Comparison of ENCODE assay signal across 19 cellular contexts in genomic region chr19:30386551-30387143, GRCh38. TPM values are rescaled to one million over a fixed set of nuclear protein-coding genes. Genes with fewer than 3 reads are reported as not detected.
DNase-seq lines count a peak whose midpoint lies in the region; ATAC-seq and TF ChIP-seq lines count a peak whose summit lies in the region.
"Had no signal": no experiment of that assay in that cellular context is flagged by ENCODE, and none has a peak within 500 bp of the region (broad histone marks: within the 10 kb centered on the region; RNA-seq: fewer than 3 reads in every experiment).

No MANE protein-coding gene starts in this region.

- peaks cover 43% of the 10 kb centered on the region for H3K4me1 ChIP-seq in BE2C
- H3K4me1 ChIP-seq: Caco-2 had no signal

- H3K27ac Mint-ChIP-seq in type B pancreatic cell = no peak overlapping the region
- no peak overlapping the region for H3K27ac Mint-ChIP-seq in WTC11
- H3K27ac Mint-ChIP-seq: CD4-positive, alpha-beta T cell; GM23338; HFFc6 had no signal

- H3K36me3 ChIP-seq in BE2C = no peaks in the 10 kb centered on the region

- H3K36me3 Mint-ChIP-seq in type B pancreatic cell (no peaks in the 10 kb centered on the region), WTC11 (no peaks in the 10 kb centered on the region)

- peak overlapping the region; percentile 26; the same call in 1 of the 2 replicates for H3K4me3 ChIP-seq in BE2C (ENCODE audit: low read depth, low read length)
- no peak overlapping the region for H3K4me3 ChIP-seq in dorsolateral prefrontal cortex
- H3K4me3 ChIP-seq: GM23338 had no signal

- POLR2A ChIA-PET in WTC11 (lab: Charles Lee) = no interaction called here

- no peak overlapping the region for H3K4me3 Mint-ChIP-seq in type B pancreatic cell
- no peak overlapping the region for H3K4me3 Mint-ChIP-seq in WTC11
- H3K4me3 Mint-ChIP-seq: CD4-positive, alpha-beta T cell; GM23338; HFFc6 had no signal

- no peak for TF ChIP-seq CTCF in BE2C (IDR thresholded peaks at IDR 0.05; ENCODE audit: low read depth, low read length)
- no peak for TF ChIP-seq CTCF in dorsolateral prefrontal cortex (IDR thresholded peaks at IDR 0.05 in 54 of 56, conservative IDR thresholded peaks at IDR 0.05 in 2 of 56; ENCODE audit: low read depth in 1 of 56, partially characterized antibody in 56 of 56)
- TF ChIP-seq CTCF in type B pancreatic cell (conservative IDR thresholded peaks at IDR 0.05) = no peak
- no peak for TF ChIP-seq CTCF in WTC11 (IDR thresholded peaks at IDR 0.05)

- H3K27ac ChIP-seq in dorsolateral prefrontal cortex = peak overlapping the region in 35 of 59 donors; percentile 1 to 81 (median 31)
- H3K27ac ChIP-seq: C4-2B, HL-60 had no signal

- peaks cover 35% of the 10 kb centered on the region for H3K27me3 Mint-ChIP-seq in type B pancreatic cell
- peaks cover 5% of the 10 kb centered on the region; the same call in 1 of the 2 replicates for H3K27me3 Mint-ChIP-seq in WTC11 (ENCODE audit: low read depth)

- DNase-seq in BE2C (peak; percentile 29), dorsolateral prefrontal cortex (no peak), mesenteric fat pad (ENCODE audit: low spot score) (peak; percentile 53), type B pancreatic cell (ENCODE audit: extremely low spot score, unreplicated experiment) (peak; percentile 13), NCI-H2171 treated with DMSO at 0.1 percent for 48 hours (lab: John Stamatoyannopoulos, UW) (no peak), WTC11 (ENCODE audit: low spot score) (no peak)
- DNase-seq: ACHN; Caco-2; CD4-positive, alpha-beta T cell; DMS153; GDM1; H7; HFFc6 had no signal

- no peaks in the 10 kb centered on the region for H3K9me3 Mint-ChIP-seq in type B pancreatic cell
- H3K9me3 Mint-ChIP-seq in WTC11 = no peaks in the 10 kb centered on the region
- H3K9me3 Mint-ChIP-seq: CD4-positive, alpha-beta T cell; GM23338 had no signal

- H3K9me3 ChIP-seq in BE2C = no peaks in the 10 kb centered on the region
- H3K9me3 ChIP-seq: Caco-2 had no signal

- H3K4me1 Mint-ChIP-seq in type B pancreatic cell (ENCODE audit: unreplicated experiment) (peaks cover 2% of the 10 kb centered on the region), WTC11 (peaks cover 22% of the 10 kb centered on the region)

- no peak for ATAC-seq in WTC11
- ATAC-seq: GM23338, HCT116 had no signal

- H3K27me3 ChIP-seq in BE2C = no peaks in the 10 kb centered on the region
- peaks cover 0 to 3% (median 0%) of the 10 kb centered on the region in 45 donors for H3K27me3 ChIP-seq in dorsolateral prefrontal cortex

- intact Hi-C loops in dorsolateral prefrontal cortex (cut with DNase I) = no loop called here

- CTCF ChIA-PET in WTC11 (lab: Charles Lee) = no interaction called here

TF ChIP-seq in WTC11, 78 proteins besides CTCF, POLR2A, EP300 and RAD21:
- no peak for TF ChIP-seq PREB (CRISPR knock-in tag; IDR thresholded peaks at IDR 0.05; ENCODE audit: borderline replicate concordance)
- TF ChIP-seq SMAD3 (CRISPR knock-in tag; IDR thresholded peaks at IDR 0.05; ENCODE audit: borderline replicate concordance) = no peak
- no peak for TF ChIP-seq ATF3 (CRISPR knock-in tag; conservative IDR thresholded peaks at IDR 0.05)
- no peak for TF ChIP-seq PRRX2 (CRISPR knock-in tag; IDR thresholded peaks at IDR 0.05)

RNA-seq across cellular contexts. Expression of gene ZNF536, which starts 14.5 kb away (rescaled TPM):
- 14.6 TPM for polyA plus RNA-seq in BE2C (2012; ENCODE audit: insufficient read depth, insufficient read length, low read depth)
- total RNA-seq in dorsolateral prefrontal cortex (100 to 1,000 TPM in 7 of 120 experiments, 10 to 100 TPM in 113; 15.6 to 171 (median 49.0) TPM), mesenteric fat pad (not detected), type B pancreatic cell (ENCODE audit: low replicate concordance) (0.57 and 9.2 TPM in 2 replicates), WTC11 (2021) (0.34 to 0.37 TPM (median 0.35 TPM) in 3 replicates)
- total RNA-seq: Caco-2; CD4-positive, alpha-beta T cell; HFFc6; HT1080 had no signal
- polyA plus RNA-seq: BJ, GM23338 had no signal

Comparison
In these comparisons a context has a peak if more than half of its experiments do, and no peak if none do; other contexts are left out.
1. DNase-seq: peak in BE2C (single experiment), mesenteric fat pad (single experiment) and type B pancreatic cell (single experiment); none in dorsolateral prefrontal cortex (0 of 10), NCI-H2171 treated with DMSO at 0.1 percent for 48 hours (single experiment) and WTC11 (single experiment).